In genomic region chr6:15249371-15250019, GRCh38 we compare ENCODE assay signal across 8 cellular contexts. TPM values are rescaled to one million over a fixed set of nuclear protein-coding genes. Genes with fewer than 3 reads are reported as not detected.
DNase-seq lines count a peak whose midpoint lies in the region; ATAC-seq and TF ChIP-seq lines count a peak whose summit lies in the region.

No MANE protein-coding gene starts in this region.

- no peak for DNase-seq in activated naive CD4-positive, alpha-beta T cell treated with anti-CD3 and anti-CD28 coated beads, Interleukin-2, amount 50 U/mL, for 16 hours
- no peak for DNase-seq in astrocyte of the cerebellum (ENCODE audit: low read depth)
- no peak for DNase-seq in lower leg skin (ENCODE audit: low spot score in 2 of 2)
- no peak for DNase-seq in upper lobe of left lung
- no peak for DNase-seq in NCI-H128 (lab: John Stamatoyannopoulos, UW; ENCODE audit: unreplicated experiment)
- DNase-seq in Ammon's horn (ENCODE audit: low spot score): no peak
- DNase-seq in hippocampal formation (lab: John Stamatoyannopoulos, UW): no peak

- no peaks in the 10 kb centered on the region for H3K36me3 ChIP-seq in upper lobe of left lung

- H3K27me3 ChIP-seq in upper lobe of left lung: no peaks in the 10 kb centered on the region

- intact Hi-C loops in lower leg skin (cut with DNase I; ENCODE audit: low total_unique reads): no loop called here

- no peaks in the 10 kb centered on the region for H3K27me3 Mint-ChIP-seq in activated naive CD4-positive, alpha-beta T cell treated with anti-CD3 and anti-CD28 coated beads, Interleukin-2, amount 50 U/mL, for 24 hours

- in situ Hi-C loops in astrocyte of the cerebellum (cut with HindIII; ENCODE audit: low sequenced_read_pairs): loop anchor here (25.0 kb wide), 2 partner anchors 363 to 1037 kb away; no protein-coding TSS in a partner anchor

- peak overlapping the region; percentile 98 for H3K4me3 Mint-ChIP-seq in activated naive CD4-positive, alpha-beta T cell treated with anti-CD3 and anti-CD28 coated beads, Interleukin-2, amount 50 U/mL, for 24 hours

- H3K4me3 ChIP-seq in astrocyte of the cerebellum (ENCODE audit: low read depth, low read length): peak overlapping the region; percentile 49
- peak overlapping the region; percentile 22 for H3K4me3 ChIP-seq in lower leg skin (ENCODE audit: low read depth, poor library complexity, severe bottlenecking)
- peak overlapping the region; percentile 60 to 95 (median 73) for H3K4me3 ChIP-seq in upper lobe of left lung

- TF ChIP-seq CTCF in astrocyte of the cerebellum (IDR thresholded peaks at IDR 0.05; ENCODE audit: low read depth, low read length, missing control alignments) (no peak), lower leg skin (IDR thresholded peaks at IDR 0.05) (no peak), upper lobe of left lung (IDR thresholded peaks at IDR 0.05) (no peak)

- ATAC-seq in upper lobe of left lung (ENCODE audit: low FRiP score in 2 of 2): no peak

- peaks cover 15 to 44% (median 36%) of the 10 kb centered on the region in 4 donors for H3K4me1 ChIP-seq in upper lobe of left lung

- H3K9me3 ChIP-seq in upper lobe of left lung: no peaks in the 10 kb centered on the region

- peak overlapping the region; percentile 99 for H3K27ac Mint-ChIP-seq in activated naive CD4-positive, alpha-beta T cell treated with anti-CD3 and anti-CD28 coated beads, Interleukin-2, amount 50 U/mL, for 24 hours

- TF ChIP-seq POLR2A in lower leg skin (IDR thresholded peaks at IDR 0.05): no peak
- TF ChIP-seq POLR2A in upper lobe of left lung (IDR thresholded peaks at IDR 0.05): no peak

- no peak for TF ChIP-seq EP300 in upper lobe of left lung (IDR thresholded peaks at IDR 0.05)

- 6 to 9% methylated on average over 9 of the region's 9 CpGs for WGBS in lower leg skin, 2 donors
- WGBS in upper lobe of left lung, 2 donors: 8 to 13% methylated on average over 9 of the region's 9 CpGs

- peaks cover 57% of the 10 kb centered on the region for H3K4me1 Mint-ChIP-seq in activated naive CD4-positive, alpha-beta T cell treated with anti-CD3 and anti-CD28 coated beads, Interleukin-2, amount 50 U/mL, for 24 hours

- peak overlapping the region; percentile 89 to 98 (median 94) for H3K27ac ChIP-seq in upper lobe of left lung

- peaks cover 18% of the 10 kb centered on the region for H3K36me3 Mint-ChIP-seq in activated naive CD4-positive, alpha-beta T cell treated with anti-CD3 and anti-CD28 coated beads, Interleukin-2, amount 50 U/mL, for 24 hours

- no peaks in the 10 kb centered on the region for H3K9me3 Mint-ChIP-seq in activated naive CD4-positive, alpha-beta T cell treated with anti-CD3 and anti-CD28 coated beads, Interleukin-2, amount 50 U/mL, for 24 hours

RNA-seq across cellular contexts. Expression of gene JARID2, which starts 3.6 kb away (rescaled TPM):
- 10 to 100 TPM; 17.9 to 24.2 (median 21.6) TPM for total RNA-seq in lower leg skin
- 10 to 100 TPM in 5 of 6 donors, 1 to 10 TPM in 1; 9.6 to 37.7 (median 16.4) TPM for total RNA-seq in upper lobe of left lung

Comparison
In these comparisons a context has a peak if more than half of its experiments do, and no peak if none do; other contexts are left out.
1. H3K4me3 ChIP-seq: peak in every context shown above with its lines; median percentile 73 in upper lobe of left lung; 49 in astrocyte of the cerebellum; 22 in lower leg skin.